ENCODE assay signal across 18 cellular contexts in the genomic region with DNA sequence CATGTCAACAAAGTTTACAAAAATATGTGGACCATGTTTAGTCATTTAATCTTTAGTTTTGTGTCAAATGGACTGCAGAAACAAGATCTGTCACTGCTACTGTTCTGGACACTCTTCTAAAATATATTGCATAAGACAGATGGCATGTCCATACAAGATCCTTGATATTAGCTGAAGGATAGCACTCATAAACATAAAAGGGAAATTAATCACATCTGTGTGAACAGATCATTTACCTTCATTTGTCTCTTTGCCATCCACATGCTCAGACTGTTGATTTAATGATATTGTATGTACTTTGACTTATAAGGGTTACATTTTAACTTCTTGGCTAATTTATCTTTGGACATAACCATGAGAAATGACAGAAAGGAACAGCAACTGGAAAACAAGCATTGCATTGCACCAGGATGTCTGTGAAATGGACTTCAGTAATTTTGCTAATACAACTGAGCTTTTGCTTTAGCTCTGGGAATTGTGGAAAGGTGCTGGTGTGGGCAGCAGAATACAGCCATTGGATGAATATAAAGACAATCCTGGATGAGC. TPM values are rescaled to one million over a fixed set of nuclear protein-coding genes. Genes with fewer than 3 reads are reported as not detected.
DNase-seq lines count a peak whose midpoint lies in the region; ATAC-seq, FAIRE-seq and TF ChIP-seq lines count a peak whose summit lies in the region.
"Had no signal": no experiment of that assay in that cellular context is flagged by ENCODE, and none has a peak within 500 bp of the region (broad histone marks: within the 10 kb centered on the region; RNA-seq: fewer than 3 reads in every experiment).

A gene (plus strand): TSS at position 364 of the 546 bp plus-strand sequence. CDS start 47 bp downstream, at position 411.

- no peak within 1 kb of the TSS for H2BK15ac ChIP-seq in neuronal stem cell (ENCODE audit: low read length)

- in situ Hi-C loops in ACHN (cut with HindIII; ENCODE audit: low pct_ligation_motif_present, low pct_unique_long_range_greater_than_20kb, low sequenced_read_pairs) = no loop called here

- H3K18ac ChIP-seq in neuronal stem cell (ENCODE audit: low read length) = no peak within 1 kb of the TSS

- no peak for ATAC-seq in GM18868 (IDR thresholded peaks at IDR 0.05; ENCODE audit: unreplicated experiment)
- ATAC-seq in GM18505 (IDR thresholded peaks at IDR 0.05; ENCODE audit: unreplicated experiment) = no peak
- ATAC-seq: activated CD4-positive, alpha-beta T cell treated with anti-CD3 and anti-CD28 coated beads for 36 hours; left cardiac atrium had no signal

- H3K14ac ChIP-seq in neuronal stem cell (ENCODE audit: low read length) = no peak within 1 kb of the TSS

- no peak within 1 kb of the TSS for H3K23ac ChIP-seq in neuronal stem cell (ENCODE audit: low read depth, low read length, poor library complexity)

- H2BK120ac ChIP-seq in neuronal stem cell (ENCODE audit: low read depth, low read length) = no peak within 1 kb of the TSS

- peak within 1 kb of the TSS; percentile 27 for H3K27ac ChIP-seq in VCaP
- no peak within 1 kb of the TSS for H3K27ac ChIP-seq in neuronal stem cell (replicated peaks; ENCODE audit: low read length)
- H3K27ac ChIP-seq: coronary artery had no signal

- peaks cover 0 to 2% of the 10 kb centered on the region in 2 donors for H3K4me1 ChIP-seq in neuronal stem cell (ENCODE audit: control insufficient read depth in 2 of 2, insufficient read depth in 1 of 2, low read depth in 1 of 2, low read length in 2 of 2)

- H2AFZ ChIP-seq in neuronal stem cell (ENCODE audit: low read length) = peak within 1 kb of the TSS; percentile 25

- H4K8ac ChIP-seq in neuronal stem cell (ENCODE audit: low read depth, low read length) = no peak within 1 kb of the TSS

- DNase-seq in DMS53 treated with DMSO at 0.1 percent for 48 hours (lab: John Stamatoyannopoulos, UW; ENCODE audit: unreplicated experiment) (peak; percentile 22), neuronal stem cell (ENCODE audit: low spot score) (no peak), ecto neural progenitor cell (ENCODE audit: low spot score) (no peak), ACHN (no peak)
- DNase-seq: activated CD4-positive, alpha-beta T cell treated with anti-CD3 and anti-CD28 coated beads for 36 hours; activated effector memory CD4-positive, alpha-beta T cell treated with anti-CD3 and anti-CD28 coated beads, Interleukin-2, amount 50 U/mL, for 16 hours; amniotic stem cell; COR-L47; left cardiac atrium; NCI-H187; NCI-H446 treated with DMSO at 0.1 percent for 48 hours; T1000 had no signal

- H3K4me3 ChIP-seq in neuronal stem cell (ENCODE audit: low read length in 2 of 2) = no peak within 1 kb of the TSS
- H3K4me3 ChIP-seq: coronary artery had no signal

- no peak within 1 kb of the TSS for H3K4ac ChIP-seq in neuronal stem cell (ENCODE audit: low read length)

- no peak within 1 kb of the TSS for H2BK5ac ChIP-seq in neuronal stem cell (ENCODE audit: low read length)

- no peaks in the 10 kb centered on the region for H3K9me3 ChIP-seq in neuronal stem cell (replicated peaks in 1 of 2; ENCODE audit: control insufficient read depth in 2 of 2, insufficient read depth in 1 of 2, low read depth in 1 of 2, low read length in 2 of 2)

- no peak for TF ChIP-seq CTCF in VCaP (conservative IDR thresholded peaks at IDR 0.05)

- no peak for TF ChIP-seq POLR2A in GM18505 (IDR thresholded peaks at IDR 0.05; ENCODE audit: borderline replicate concordance, extremely low read depth, insufficient read depth, insufficient read length)

- peak; percentile 53 for FAIRE-seq in islet of Langerhans (lab: Jason Lieb, UNC)
- FAIRE-seq: G401.6 had no signal

- no peaks in the 10 kb centered on the region for H3K27me3 ChIP-seq in neuronal stem cell (ENCODE audit: control insufficient read depth in 3 of 3, insufficient read depth in 3 of 3, low read depth in 1 of 3, low read length in 3 of 3)

- H2BK12ac ChIP-seq in neuronal stem cell (ENCODE audit: low read length) = no peak within 1 kb of the TSS

- H2AK5ac ChIP-seq in neuronal stem cell (ENCODE audit: low read depth, low read length) = no peak within 1 kb of the TSS

- H3K36me3 ChIP-seq in neuronal stem cell (replicated peaks in 1 of 2; ENCODE audit: control insufficient read depth in 2 of 2, insufficient read depth in 2 of 2, low read length in 2 of 2) = no peaks in the 10 kb centered on the region

- no peak within 1 kb of the TSS for H3K4me2 ChIP-seq in neuronal stem cell (ENCODE audit: insufficient read depth, low read length, poor library complexity, severe bottlenecking)

- H4K91ac ChIP-seq in neuronal stem cell (ENCODE audit: low read depth, low read length, poor library complexity) = no peak within 1 kb of the TSS

- H3K79me1 ChIP-seq in neuronal stem cell (ENCODE audit: low read depth, low read length) = no peaks in the 10 kb centered on the region

- no peak within 1 kb of the TSS for H3K9ac ChIP-seq in neuronal stem cell (ENCODE audit: low read depth, low read length, poor library complexity)

RNA-seq across cellular contexts. Expression of the gene that starts here (rescaled TPM):
- not detected for polyA plus RNA-seq in neuronal stem cell (2013, experiment 1 of 2)
- 0.01 TPM for polyA plus RNA-seq in neuronal stem cell (2013, experiment 2 of 2)
